Comparison of ENCODE assay signal across 26 cellular contexts in genomic region chr11:5719703-5720495, GRCh38. TPM values are rescaled to one million over a fixed set of nuclear protein-coding genes. Genes with fewer than 3 reads are reported as not detected.
DNase-seq lines count a peak whose midpoint lies in the region; FAIRE-seq and TF ChIP-seq lines count a peak whose summit lies in the region.
"Had no signal": no experiment of that assay in that cellular context is flagged by ENCODE, and none has a peak within 500 bp of the region (broad histone marks: within the 10 kb centered on the region; RNA-seq: fewer than 3 reads in every experiment).

No MANE protein-coding gene starts in this region.

- no peak overlapping the region for H3K9ac ChIP-seq in neuronal stem cell (ENCODE audit: low read depth, low read length, poor library complexity)
- H3K9ac ChIP-seq in endodermal cell (ENCODE audit: extremely low read depth, low read length, poor library complexity, severe bottlenecking): no peak overlapping the region
- H3K9ac ChIP-seq: parathyroid adenoma had no signal

- no peak overlapping the region for H3K4me3 Mint-ChIP-seq in endodermal cell
- H3K4me3 Mint-ChIP-seq: activated CD4-positive, alpha-beta T cell treated with anti-CD3 and anti-CD28 coated beads, Interleukin-2, amount 10 ng/mL, durations not matched to agents 7 days and 5 days; CD4-positive, alpha-beta memory T cell; effector memory CD8-positive, alpha-beta T cell; naive thymus-derived CD8-positive, alpha-beta T cell had no signal

- H3K27me3 ChIP-seq in neuronal stem cell (ENCODE audit: control insufficient read depth in 3 of 3, insufficient read depth in 3 of 3, low read depth in 1 of 3, low read length in 3 of 3) (no peaks in the 10 kb centered on the region), endodermal cell (ENCODE audit: control insufficient read depth, insufficient read depth, low read length, poor library complexity, severe bottlenecking) (no peaks in the 10 kb centered on the region)
- H3K27me3 ChIP-seq: esophagus squamous epithelium, left lung, thyroid gland had no signal

- no peak overlapping the region for H3K4me3 ChIP-seq in Jurkat, Clone E6-1 (ENCODE audit: low read length)
- no peak overlapping the region for H3K4me3 ChIP-seq in astrocyte of the spinal cord (ENCODE audit: low read depth, low read length)
- no peak overlapping the region for H3K4me3 ChIP-seq in neuronal stem cell (ENCODE audit: low read length in 2 of 2)
- no peak overlapping the region for H3K4me3 ChIP-seq in endodermal cell (ENCODE audit: low read length)
- H3K4me3 ChIP-seq: coronary artery, esophagus squamous epithelium, left lung, thyroid gland had no signal

- H2BK120ac ChIP-seq in neuronal stem cell (ENCODE audit: low read depth, low read length): no peak overlapping the region

- H3K14ac ChIP-seq in neuronal stem cell (ENCODE audit: low read length): no peak overlapping the region

- no CpG with 5 or more reads among the region's 3 CpGs for WGBS in neuronal stem cell (ENCODE audit: extremely low coverage in 2 of 2, insufficient read length in 2 of 2, insufficient replicate concordance in 1 of 2), 2 donors
- 98% methylated on average over 2 of the region's 3 CpGs; no CpG with 5 or more reads in 1 of the 2 experiments for WGBS in endodermal cell (ENCODE audit: insufficient coverage in 1 of 2, insufficient read length in 1 of 2), 2 experiments

- H2AK5ac ChIP-seq in neuronal stem cell (ENCODE audit: low read depth, low read length): no peak overlapping the region

- H4K8ac ChIP-seq in neuronal stem cell (ENCODE audit: low read depth, low read length): no peak overlapping the region

- no peaks in the 10 kb centered on the region for H3K36me3 ChIP-seq in neuronal stem cell (replicated peaks in 1 of 2; ENCODE audit: control insufficient read depth in 2 of 2, insufficient read depth in 2 of 2, low read length in 2 of 2)
- no peaks in the 10 kb centered on the region for H3K36me3 ChIP-seq in endodermal cell (ENCODE audit: control insufficient read depth, insufficient read depth, low read length)
- H3K36me3 ChIP-seq: esophagus squamous epithelium, left lung, thyroid gland had no signal

- DNase-seq in EH (ENCODE audit: low read depth): peak; percentile 4
- DNase-seq in Jurkat, Clone E6-1 (ENCODE audit: low read depth, low spot score): peak; percentile 21
- DNase-seq in astrocyte of the spinal cord (ENCODE audit: low read depth, low spot score): peak; percentile 18
- no peak for DNase-seq in neuronal stem cell (ENCODE audit: low spot score)
- DNase-seq in H54 (ENCODE audit: insufficient read length, low spot score): no peak
- no peak for DNase-seq in endodermal cell
- no peak for DNase-seq in KG1 (lab: John Stamatoyannopoulos, UW)
- DNase-seq: activated CD4-positive, alpha-beta T cell treated with anti-CD3 and anti-CD28 coated beads, Interleukin-2, amount 10 ng/mL, durations not matched to agents 7 days and 5 days; activated CD8-positive, alpha-beta memory T cell treated with anti-CD3 and anti-CD28 coated beads, Interleukin-2, amount 50 U/mL, for 4 hours; CD4-positive, alpha-beta memory T cell; DMS153; effector memory CD8-positive, alpha-beta T cell; esophagus squamous epithelium; GDM1; left lung; naive thymus-derived CD8-positive, alpha-beta T cell; NCI-H1417 treated with DMSO at 0.1 percent for 48 hours; NCI-H774; right cardiac atrium; stimulated activated CD4-positive, alpha-beta T cell treated with anti-CD3 and anti-CD28 coated beads, Interleukin-12 subunit alpha, Interleukin-12 subunit beta, amount 100 ng/mL, for 4 hours; stimulated activated CD4-positive, alpha-beta T cell treated with anti-CD3 and anti-CD28 coated beads, Interleukin-4, amount 100 ng/mL, for 24 hours; stimulated activated naive CD4-positive, alpha-beta T cell; thyroid gland had no signal

- H3K4me1 Mint-ChIP-seq in endodermal cell: no peaks in the 10 kb centered on the region
- H3K4me1 Mint-ChIP-seq: CD4-positive, alpha-beta memory T cell; naive thymus-derived CD8-positive, alpha-beta T cell had no signal

- FAIRE-seq in H54 (lab: Jason Lieb, UNC): no peak

- H3K27me3 Mint-ChIP-seq in endodermal cell (ENCODE audit: insufficient read depth): no peaks in the 10 kb centered on the region
- H3K27me3 Mint-ChIP-seq: effector memory CD8-positive, alpha-beta T cell; naive thymus-derived CD8-positive, alpha-beta T cell had no signal

- no peak overlapping the region for H3K4me2 ChIP-seq in neuronal stem cell (ENCODE audit: insufficient read depth, low read length, poor library complexity, severe bottlenecking)

- no peak overlapping the region for H3K4ac ChIP-seq in neuronal stem cell (ENCODE audit: low read length)

- no peak overlapping the region for H2BK12ac ChIP-seq in neuronal stem cell (ENCODE audit: low read length)

- H3K9me3 Mint-ChIP-seq in endodermal cell: peaks cover 9% of the 10 kb centered on the region

- TF ChIP-seq CTCF in astrocyte of the spinal cord (IDR thresholded peaks at IDR 0.05; ENCODE audit: low read depth, low read length) (no peak), endodermal cell (conservative IDR thresholded peaks at IDR 0.05) (no peak)

- H3K36me3 Mint-ChIP-seq in endodermal cell (ENCODE audit: low read depth): no peaks in the 10 kb centered on the region

- H2BK5ac ChIP-seq in neuronal stem cell (ENCODE audit: low read length): no peak overlapping the region

- H3K23ac ChIP-seq in neuronal stem cell (ENCODE audit: low read depth, low read length, poor library complexity): no peak overlapping the region

- no peak overlapping the region for H3K27ac ChIP-seq in neuronal stem cell (replicated peaks; ENCODE audit: low read length)
- H3K27ac ChIP-seq in endodermal cell (ENCODE audit: low read depth, low read length): no peak overlapping the region
- H3K27ac ChIP-seq: coronary artery, esophagus squamous epithelium, left lung, parathyroid adenoma, thyroid gland had no signal

- no peak overlapping the region for H3K18ac ChIP-seq in neuronal stem cell (ENCODE audit: low read length)

- in situ Hi-C loops in astrocyte of the spinal cord (cut with HindIII; ENCODE audit: low sequenced_read_pairs): no loop called here

- TF ChIP-seq POLR2A in H54 (IDR thresholded peaks at IDR 0.05; ENCODE audit: low read depth, low read length): no peak

- H3K27ac Mint-ChIP-seq in endodermal cell: no peak overlapping the region
- H3K27ac Mint-ChIP-seq: activated CD4-positive, alpha-beta T cell treated with anti-CD3 and anti-CD28 coated beads, Interleukin-2, amount 10 ng/mL, durations not matched to agents 7 days and 5 days; CD4-positive, alpha-beta memory T cell; naive thymus-derived CD8-positive, alpha-beta T cell had no signal

- no peak overlapping the region for H2AFZ ChIP-seq in neuronal stem cell (ENCODE audit: low read length)
- H2AFZ ChIP-seq: parathyroid adenoma had no signal

- H3K9me3 ChIP-seq in neuronal stem cell (replicated peaks in 1 of 2; ENCODE audit: control insufficient read depth in 2 of 2, insufficient read depth in 1 of 2, low read depth in 1 of 2, low read length in 2 of 2) (no peaks in the 10 kb centered on the region), endodermal cell (ENCODE audit: control insufficient read depth, low read length) (no peaks in the 10 kb centered on the region)
- H3K9me3 ChIP-seq: esophagus squamous epithelium, thyroid gland had no signal

- H4K91ac ChIP-seq in neuronal stem cell (ENCODE audit: low read depth, low read length, poor library complexity): peak overlapping the region; percentile 19

- no peaks in the 10 kb centered on the region for H3K79me1 ChIP-seq in neuronal stem cell (ENCODE audit: low read depth, low read length)

- no peak overlapping the region for H2BK15ac ChIP-seq in neuronal stem cell (ENCODE audit: low read length)

- H3K4me1 ChIP-seq in neuronal stem cell (ENCODE audit: control insufficient read depth in 2 of 2, insufficient read depth in 1 of 2, low read depth in 1 of 2, low read length in 2 of 2) (no peaks in the 10 kb centered on the region), endodermal cell (ENCODE audit: control insufficient read depth, insufficient read depth, low read length) (no peaks in the 10 kb centered on the region)
- H3K4me1 ChIP-seq: esophagus squamous epithelium, left lung, parathyroid adenoma, thyroid gland had no signal

RNA-seq across cellular contexts. Expression of gene OR56B1, which starts 16.3 kb away (rescaled TPM):
- not detected for polyA plus RNA-seq in Jurkat, Clone E6-1 (2012; ENCODE audit: insufficient read depth, insufficient read length)
- not detected for polyA plus RNA-seq in neuronal stem cell (2013, experiment 1 of 2)
- 0.01 TPM for polyA plus RNA-seq in neuronal stem cell (2013, experiment 2 of 2)
- not detected for total RNA-seq in endodermal cell
- polyA plus RNA-seq in endodermal cell (2013, experiment 1 of 2): not detected
- polyA plus RNA-seq in endodermal cell (2013, experiment 2 of 2): not detected
- total RNA-seq: esophagus squamous epithelium, H4, left lung, right cardiac atrium, thyroid gland had no signal
- polyA plus RNA-seq: naive thymus-derived CD8-positive, alpha-beta T cell; right cardiac atrium had no signal

RNA-seq across cellular contexts. Expression of gene TRIM22, which starts 30.3 kb away (rescaled TPM):
- 10.9 TPM for polyA plus RNA-seq in Jurkat, Clone E6-1 (2012; ENCODE audit: insufficient read depth, insufficient read length)
- 2.0 TPM for polyA plus RNA-seq in neuronal stem cell (2013, experiment 1 of 2)
- polyA plus RNA-seq in neuronal stem cell (2013, experiment 2 of 2): 2.0 TPM
- total RNA-seq in endodermal cell: 1 to 10 TPM; 1.1 to 3.1 TPM
- 4.5 TPM for polyA plus RNA-seq in endodermal cell (2013, experiment 1 of 2)
- polyA plus RNA-seq in endodermal cell (2013, experiment 2 of 2): 2.8 TPM

RNA-seq across cellular contexts. Expression of gene OR52N4, which starts 34.1 kb away (rescaled TPM):
- polyA plus RNA-seq in Jurkat, Clone E6-1 (2012; ENCODE audit: insufficient read depth, insufficient read length): not detected
- polyA plus RNA-seq in neuronal stem cell (2013, experiment 1 of 2): 0.17 TPM
- polyA plus RNA-seq in neuronal stem cell (2013, experiment 2 of 2): 0.10 TPM
- total RNA-seq in endodermal cell: not detected
- polyA plus RNA-seq in endodermal cell (2013, experiment 1 of 2): not detected
- not detected for polyA plus RNA-seq in endodermal cell (2013, experiment 2 of 2)
- total RNA-seq: esophagus squamous epithelium, H4, right cardiac atrium had no signal
- polyA plus RNA-seq: right cardiac atrium had no signal

RNA-seq across cellular contexts. Expression of gene TRIM5, which starts 35.0 kb away (rescaled TPM):
- 2.9 TPM for polyA plus RNA-seq in Jurkat, Clone E6-1 (2012; ENCODE audit: insufficient read depth, insufficient read length)
- 25.2 TPM for polyA plus RNA-seq in neuronal stem cell (2013, experiment 1 of 2)
- polyA plus RNA-seq in neuronal stem cell (2013, experiment 2 of 2): 25.9 TPM
- total RNA-seq in endodermal cell: 10 to 100 TPM; 16.0 to 21.4 TPM
- polyA plus RNA-seq in endodermal cell (2013, experiment 1 of 2): 21.3 TPM
- 22.7 TPM for polyA plus RNA-seq in endodermal cell (2013, experiment 2 of 2)

Comparison
In these comparisons a context has a peak if more than half of its experiments do, and no peak if none do; other contexts are left out.
1. DNase-seq: peak in EH (single experiment), Jurkat, Clone E6-1 (single experiment) and astrocyte of the spinal cord (single experiment); none in neuronal stem cell (single experiment), H54 (single experiment), endodermal cell (single experiment) and KG1 (single experiment).